ENCODE assay signal across 21 cellular contexts in the genomic region with DNA sequence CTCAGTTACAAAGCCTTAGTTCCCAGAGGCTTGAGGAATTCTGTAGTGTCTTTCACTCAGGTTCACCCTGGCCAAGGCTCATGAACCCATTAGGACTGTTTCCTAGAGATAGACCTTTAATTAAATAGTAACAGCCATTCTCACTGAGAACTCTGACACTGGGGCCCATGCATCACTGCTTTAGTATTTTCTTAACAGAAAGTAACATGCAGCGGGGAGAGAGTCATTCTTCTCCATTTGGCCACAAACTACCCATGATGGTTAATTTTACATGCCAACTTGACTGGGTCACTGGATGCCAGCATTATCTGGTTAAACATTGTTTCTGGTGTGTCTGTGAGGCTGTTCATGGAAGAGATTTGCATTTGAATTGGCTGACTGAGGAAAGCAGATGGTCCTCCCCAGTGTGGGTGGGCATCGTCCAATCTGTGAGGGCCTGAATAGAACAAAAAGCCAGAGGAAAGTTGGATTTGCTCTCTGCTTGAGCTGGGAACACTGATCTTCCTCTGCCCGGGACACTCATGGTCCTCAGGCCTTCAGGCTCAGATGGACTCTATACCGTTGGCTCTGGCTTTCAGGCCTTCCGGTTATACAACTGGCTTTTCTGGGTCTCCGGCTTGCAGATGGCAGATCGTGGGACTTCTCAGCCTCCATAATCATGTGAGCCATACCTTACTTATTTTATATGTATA. TPM values are rescaled to one million over a fixed set of nuclear protein-coding genes. Genes with fewer than 3 reads are reported as not detected.
DNase-seq lines count a peak whose midpoint lies in the region; ATAC-seq and TF ChIP-seq lines count a peak whose summit lies in the region.
"Had no signal": no experiment of that assay in that cellular context is flagged by ENCODE, and none has a peak within 500 bp of the region (broad histone marks: within the 10 kb centered on the region; RNA-seq: fewer than 3 reads in every experiment).

No MANE protein-coding gene starts in this region.

- peaks cover 33% of the 10 kb centered on the region for H3K36me3 Mint-ChIP-seq in activated T-helper 17 cell treated with anti-CD3 and anti-CD28 coated beads, Interleukin-2, amount 50 U/mL, for 72 hours (ENCODE audit: low read depth)

- H3K27ac Mint-ChIP-seq in activated T-helper 17 cell treated with anti-CD3 and anti-CD28 coated beads, Interleukin-2, amount 50 U/mL, for 72 hours, result no peak overlapping the region
- H3K27ac Mint-ChIP-seq: activated B cell treated with CpG ODN at 0.5 μM for 24 hours; activated CD8-positive, alpha-beta T cell treated with anti-CD3 and anti-CD28 coated beads, Interleukin-2, amount 10 ng/mL, durations not matched to agents 7 days and 5 days had no signal

- no peak overlapping the region for H3K4me3 ChIP-seq in AG04449 (ENCODE audit: low read depth, low read length)
- H3K4me3 ChIP-seq: right lobe of liver had no signal

- H3K4me1 Mint-ChIP-seq in activated T-helper 17 cell treated with anti-CD3 and anti-CD28 coated beads, Interleukin-2, amount 50 U/mL, for 72 hours, result no peaks in the 10 kb centered on the region
- H3K4me1 Mint-ChIP-seq: activated B cell treated with CpG ODN at 0.5 μM for 24 hours; central memory CD8-positive, alpha-beta T cell had no signal

- peak; percentile 12 for ATAC-seq in activated T-helper 17 cell treated with anti-CD3 and anti-CD28 coated beads, Interleukin-2, amount 50 U/mL, for 72 hours (replicated peaks)
- ATAC-seq in GM18505 (IDR thresholded peaks at IDR 0.05; ENCODE audit: unreplicated experiment), result no peak
- ATAC-seq: activated CD8-positive, alpha-beta T cell treated with anti-CD3 and anti-CD28 coated beads, Interleukin-2, amount 10 ng/mL, durations not matched to agents 7 days and 5 days had no signal

- POLR2A ChIA-PET in AG04449 (lab: Yijun Ruan, JAX), result no interaction called here

- no peaks in the 10 kb centered on the region for H3K27me3 Mint-ChIP-seq in activated T-helper 17 cell treated with anti-CD3 and anti-CD28 coated beads, Interleukin-2, amount 50 U/mL, for 72 hours

- TF ChIP-seq POLR2A in GM18505 (IDR thresholded peaks at IDR 0.05; ENCODE audit: borderline replicate concordance, extremely low read depth, insufficient read depth, insufficient read length), result no peak

- TF ChIP-seq CTCF in AG04449 (IDR thresholded peaks at IDR 0.05; ENCODE audit: insufficient read depth, low read length, missing control alignments), result no peak

- CTCF ChIA-PET in AG04449 (lab: Yijun Ruan, JAX), result interaction anchor here (1.2 kb wide), 1 partner anchor 8 kb away, joined by 3 read pairs; no protein-coding TSS in a partner anchor

- DNase-seq in AG04449 (ENCODE audit: low read depth, low spot score) (peak; percentile 31), ELR (ENCODE audit: low read depth) (peak; percentile 36), kidney tubule cell (ENCODE audit: low spot score) (peak; percentile 97), iPS-NIHi7 (ENCODE audit: extremely low spot score) (no peak), NCI-H774 (lab: John Stamatoyannopoulos, UW) (no peak), hepatic stellate cell (ENCODE audit: low spot score) (no peak)
- DNase-seq: activated B cell treated with CpG ODN at 0.5 μM for 24 hours; activated CD8-positive, alpha-beta T cell treated with anti-CD3 and anti-CD28 coated beads, Interleukin-2, amount 10 ng/mL, durations not matched to agents 7 days and 5 days; activated T-cell treated with anti-CD3 and anti-CD28 coated beads, Interleukin-2, amount 50 U/mL, for 48 hours; effector CD8-positive, alpha-beta T cell; hippocampal formation; NCI-H1694 treated with DMSO at 0.1 percent for 48 hours; right lobe of liver; Right ventricle myocardium superior; stimulated activated CD4-positive, alpha-beta T cell treated with anti-CD3 and anti-CD28 coated beads, Interleukin-1b, Interleukin-23, amount 100 ng/mL, for 48 hours had no signal

- H3K9me3 Mint-ChIP-seq in activated T-helper 17 cell treated with anti-CD3 and anti-CD28 coated beads, Interleukin-2, amount 50 U/mL, for 72 hours, result no peaks in the 10 kb centered on the region
- H3K9me3 Mint-ChIP-seq: activated B cell treated with CpG ODN at 0.5 μM for 24 hours; central memory CD8-positive, alpha-beta T cell had no signal

- no peak overlapping the region for H3K4me3 Mint-ChIP-seq in activated T-helper 17 cell treated with anti-CD3 and anti-CD28 coated beads, Interleukin-2, amount 50 U/mL, for 72 hours
- H3K4me3 Mint-ChIP-seq: activated B cell treated with CpG ODN at 0.5 μM for 24 hours; activated CD8-positive, alpha-beta T cell treated with anti-CD3 and anti-CD28 coated beads, Interleukin-2, amount 10 ng/mL, durations not matched to agents 7 days and 5 days; central memory CD8-positive, alpha-beta T cell had no signal

RNA-seq across cellular contexts. Expression of a gene that starts 5.6 kb away (rescaled TPM):
- total RNA-seq in activated T-helper 17 cell treated with anti-CD3 and anti-CD28 coated beads, Interleukin-2, amount 50 U/mL, for 72 hours, result not detected
- total RNA-seq: activated B cell treated with CpG ODN at 0.5 μM for 24 hours; activated CD8-positive, alpha-beta T cell treated with anti-CD3 and anti-CD28 coated beads, Interleukin-2, amount 10 ng/mL, durations not matched to agents 7 days and 5 days; osteocyte; Right ventricle myocardium superior; subcutaneous adipose tissue; T-helper 1 cell treated with Interleukin-12 subunit alpha and Interleukin-12 subunit beta and Interleukin-4 antibody, amounts not matched to agents 30 ng/mL and 1 ng/mL, for 36 hours had no signal

RNA-seq across cellular contexts. Expression of a gene that starts 35.0 kb away (rescaled TPM):
- total RNA-seq in activated T-helper 17 cell treated with anti-CD3 and anti-CD28 coated beads, Interleukin-2, amount 50 U/mL, for 72 hours, result 100 to 1,000 TPM; 134 to 245 TPM

RNA-seq across cellular contexts. Expression of a gene that starts 50.8 kb away (rescaled TPM):
- under 1 TPM in 1 of 2 donors, not detected in 1; 0.24 TPM for total RNA-seq in activated T-helper 17 cell treated with anti-CD3 and anti-CD28 coated beads, Interleukin-2, amount 50 U/mL, for 72 hours
- total RNA-seq: activated B cell treated with CpG ODN at 0.5 μM for 24 hours; activated CD8-positive, alpha-beta T cell treated with anti-CD3 and anti-CD28 coated beads, Interleukin-2, amount 10 ng/mL, durations not matched to agents 7 days and 5 days; osteocyte; right lobe of liver; Right ventricle myocardium superior; subcutaneous adipose tissue; T-helper 1 cell treated with Interleukin-12 subunit alpha and Interleukin-12 subunit beta and Interleukin-4 antibody, amounts not matched to agents 30 ng/mL and 1 ng/mL, for 36 hours had no signal

Comparison
In these comparisons a context has a peak if more than half of its experiments do, and no peak if none do; other contexts are left out.
1. DNase-seq: peak in AG04449 (single experiment), ELR (single experiment) and kidney tubule cell (single experiment); none in iPS-NIHi7 (single experiment), NCI-H774 (single experiment) and hepatic stellate cell (single experiment).